12 cellular contexts compared by ENCODE assay signal in the genomic region with DNA sequence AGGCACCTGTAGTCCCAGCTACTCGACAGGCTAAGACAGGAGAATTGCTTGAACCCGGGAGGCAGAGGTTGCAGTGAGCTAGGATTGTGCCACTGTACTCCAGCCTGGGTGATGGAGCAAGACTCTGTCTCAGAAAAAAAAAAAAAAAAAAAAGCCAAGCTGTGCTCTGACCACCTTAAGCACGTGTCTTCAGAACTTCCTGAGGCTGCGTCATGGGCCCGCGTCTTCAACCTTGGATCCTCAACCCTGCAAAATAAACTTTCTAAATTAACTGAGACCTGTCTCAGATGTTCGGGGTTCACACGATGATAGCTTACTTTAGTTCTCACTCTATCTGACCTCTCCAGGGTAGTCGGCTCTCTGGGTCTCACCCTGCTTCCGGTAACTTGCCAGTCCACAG.
DNase-seq lines count a peak whose midpoint lies in the region; ATAC-seq and TF ChIP-seq lines count a peak whose summit lies in the region.
"Had no signal": no experiment of that assay in that cellular context is flagged by ENCODE, and none has a peak within 500 bp of the region (broad histone marks: within the 10 kb centered on the region; RNA-seq: fewer than 3 reads in every experiment).

No MANE protein-coding gene starts in this region.

- H3K27me3 Mint-ChIP-seq in CD14-positive monocyte (ENCODE audit: low read depth in 3 of 3) (peaks cover 0 to 4% (median 1%) of the 10 kb centered on the region in 3 donors), T-helper 17 cell (no peaks in the 10 kb centered on the region)
- peaks cover 2% of the 10 kb centered on the region for H3K27me3 Mint-ChIP-seq in activated T-helper 1 cell treated with anti-CD3 and anti-CD28 coated beads, Interleukin-12 subunit alpha, Interleukin-12 subunit beta, Interleukin-2, Interleukin-4 antibody, amounts not matched to agents 30 ng/mL and 10 ng/mL and 1 ng/mL, durations not matched to agents 14 hours and 24 hours and 36 hours (ENCODE audit: insufficient read depth)

- H3K36me3 Mint-ChIP-seq in CD14-positive monocyte (peaks cover 0 to 4% of the 10 kb centered on the region in 2 donors), T-helper 17 cell (ENCODE audit: low read depth) (no peaks in the 10 kb centered on the region)
- peaks cover 19% of the 10 kb centered on the region for H3K36me3 Mint-ChIP-seq in activated T-helper 1 cell treated with anti-CD3 and anti-CD28 coated beads, Interleukin-12 subunit alpha, Interleukin-12 subunit beta, Interleukin-2, Interleukin-4 antibody, amounts not matched to agents 30 ng/mL and 10 ng/mL and 1 ng/mL, durations not matched to agents 14 hours and 24 hours and 36 hours (ENCODE audit: low read depth)

- ATAC-seq in T-helper 17 cell = peak; percentile 44
- peak; percentile 25 for ATAC-seq in mucosa of descending colon
- ATAC-seq in HG02884 (IDR thresholded peaks at IDR 0.05; ENCODE audit: unreplicated experiment) = no peak
- no peak for ATAC-seq in GM19023 (IDR thresholded peaks at IDR 0.05; ENCODE audit: unreplicated experiment)
- ATAC-seq: activated CD4-positive, CD25-positive, alpha-beta regulatory T cell treated with anti-CD3 and anti-CD28 coated beads, Interleukin-2, amount 50 U/mL, for 24 hours had no signal

- WGBS in sigmoid colon, 2 donors = 69 to 91% methylated on average over 10 of the region's 10 CpGs

- H3K27ac Mint-ChIP-seq in CD14-positive monocyte (peak overlapping the region; percentile 89 to 96 (median 95)), T-helper 17 cell (peak overlapping the region; percentile 86)
- peak overlapping the region; percentile 32 for H3K27ac Mint-ChIP-seq in activated T-helper 1 cell treated with anti-CD3 and anti-CD28 coated beads, Interleukin-12 subunit alpha, Interleukin-12 subunit beta, Interleukin-2, Interleukin-4 antibody, amounts not matched to agents 30 ng/mL and 10 ng/mL and 1 ng/mL, durations not matched to agents 14 hours and 24 hours and 36 hours

- no peak for TF ChIP-seq POLR2A in sigmoid colon (IDR thresholded peaks at IDR 0.05)

- intact Hi-C loops in CD14-positive monocyte (cut with micrococcal nuclease) (no loop called here), mucosa of descending colon (cut with DNase I, micrococcal nuclease) (no loop called here), sigmoid colon (cut with DNase I) (no loop called here)
- intact Hi-C loops in activated T-helper 1 cell treated with anti-CD3 and anti-CD28 coated beads, Interleukin-12 subunit alpha, Interleukin-12 subunit beta, Interleukin-2, Interleukin-4 antibody, amounts not matched to agents 30 ng/mL and 10 ng/mL and 1 ng/mL, durations not matched to agents 14 hours and 24 hours and 36 hours (cut with micrococcal nuclease) = no loop called here

- H3K4me3 ChIP-seq in mucosa of descending colon (no peak overlapping the region), sigmoid colon (no peak overlapping the region)

- no peak for TF ChIP-seq EP300 in sigmoid colon (IDR thresholded peaks at IDR 0.05)

- TF ChIP-seq CTCF in CD14-positive monocyte (IDR thresholded peaks at IDR 0.05) = no peak
- TF ChIP-seq CTCF in mucosa of descending colon (IDR thresholded peaks at IDR 0.05) = no peak
- TF ChIP-seq CTCF in sigmoid colon (IDR thresholded peaks at IDR 0.05) = no peak

- peak; percentile 67 for DNase-seq in CD14-positive monocyte (ENCODE audit: low spot score)
- peak in 1 of 3 donors; percentile 9 for DNase-seq in T-helper 17 cell
- no peak for DNase-seq in activated T-helper 1 cell treated with anti-CD3 and anti-CD28 coated beads, Interleukin-12 subunit alpha, Interleukin-12 subunit beta, Interleukin-2, Interleukin-4 antibody, amounts not matched to agents 30 ng/mL and 10 ng/mL and 1 ng/mL, durations not matched to agents 14 hours and 24 hours and 36 hours (ENCODE audit: low spot score)
- no peak for DNase-seq in mucosa of descending colon
- no peak for DNase-seq in kidney tubule cell (ENCODE audit: low spot score)
- no peak for DNase-seq in sigmoid colon
- DNase-seq: foreskin melanocyte, NCI-H1436, SHP77 had no signal

- peaks cover 0 to 3% (median 0%) of the 10 kb centered on the region in 7 donors for H3K9me3 Mint-ChIP-seq in CD14-positive monocyte
- peaks cover 19% of the 10 kb centered on the region for H3K9me3 Mint-ChIP-seq in activated T-helper 1 cell treated with anti-CD3 and anti-CD28 coated beads, Interleukin-12 subunit alpha, Interleukin-12 subunit beta, Interleukin-2, Interleukin-4 antibody, amounts not matched to agents 30 ng/mL and 10 ng/mL and 1 ng/mL, durations not matched to agents 14 hours and 24 hours and 36 hours

- H3K9me3 ChIP-seq in T-helper 17 cell (ENCODE audit: control insufficient read depth, low read length, poor library complexity, severe bottlenecking) (no peaks in the 10 kb centered on the region), mucosa of descending colon (no peaks in the 10 kb centered on the region), sigmoid colon (no peaks in the 10 kb centered on the region)

- H3K4me1 Mint-ChIP-seq in CD14-positive monocyte = peaks cover 55% of the 10 kb centered on the region
- peaks cover 47% of the 10 kb centered on the region for H3K4me1 Mint-ChIP-seq in T-helper 17 cell
- H3K4me1 Mint-ChIP-seq in activated T-helper 1 cell treated with anti-CD3 and anti-CD28 coated beads, Interleukin-12 subunit alpha, Interleukin-12 subunit beta, Interleukin-2, Interleukin-4 antibody, amounts not matched to agents 30 ng/mL and 10 ng/mL and 1 ng/mL, durations not matched to agents 14 hours and 24 hours and 36 hours (ENCODE audit: low read depth) = peaks cover 60% of the 10 kb centered on the region

- H3K27me3 ChIP-seq in sigmoid colon = no peaks in the 10 kb centered on the region

- peak overlapping the region; percentile 6 to 84 for H3K4me3 Mint-ChIP-seq in CD14-positive monocyte
- peak overlapping the region; percentile 68 for H3K4me3 Mint-ChIP-seq in T-helper 17 cell
- no peak overlapping the region for H3K4me3 Mint-ChIP-seq in activated T-helper 1 cell treated with anti-CD3 and anti-CD28 coated beads, Interleukin-12 subunit alpha, Interleukin-12 subunit beta, Interleukin-2, Interleukin-4 antibody, amounts not matched to agents 30 ng/mL and 10 ng/mL and 1 ng/mL, durations not matched to agents 14 hours and 24 hours and 36 hours

- H3K4me1 ChIP-seq in mucosa of descending colon (ENCODE audit: low read depth) (no peaks in the 10 kb centered on the region), sigmoid colon (peaks cover 0 to 7% (median 0%) of the 10 kb centered on the region in 4 donors)

- H3K36me3 ChIP-seq in mucosa of descending colon (ENCODE audit: low read depth) (no peaks in the 10 kb centered on the region), sigmoid colon (no peaks in the 10 kb centered on the region)

- no peak overlapping the region for H3K27ac ChIP-seq in sigmoid colon

Comparison
In these comparisons a context has a peak if more than half of its experiments do, and no peak if none do; other contexts are left out.
1. H3K27ac Mint-ChIP-seq: peak in every context shown above with its lines; median percentile 95 in CD14-positive monocyte; 86 in T-helper 17 cell; 32 in activated T-helper 1 cell treated with anti-CD3 and anti-CD28 coated beads, Interleukin-12 subunit alpha, Interleukin-12 subunit beta, Interleukin-2, Interleukin-4 antibody, amounts not matched to agents 30 ng/mL and 10 ng/mL and 1 ng/mL, durations not matched to agents 14 hours and 24 hours and 36 hours.
2. ATAC-seq: peak in T-helper 17 cell (single experiment) and mucosa of descending colon (single experiment); none in HG02884 (single experiment) and GM19023 (single experiment).